Comparison of ENCODE assay signal across 9 cellular contexts in genomic region chr17:13883659-13884058, GRCh38.
"Had no signal": no experiment of that assay in that cellular context is flagged by ENCODE, and none has a peak within 500 bp of the region (broad histone marks: within the 10 kb centered on the region; RNA-seq: fewer than 3 reads in every experiment).

No MANE protein-coding gene starts in this region.

- H3K4me2 ChIP-seq: GM23338 had no signal

- H2AFZ ChIP-seq: GM23338 had no signal

- DNase-seq: H9, HCEC 1CT, IMR-90, KG1 had no signal

- FAIRE-seq: H1, H54, K562 had no signal

- ATAC-seq: GM23338, K562 had no signal

- H3K4me3 ChIP-seq: GM23338, K562 had no signal

- H3K27ac ChIP-seq: HL-60 had no signal
